17 cellular contexts compared by ENCODE assay signal in genomic region chr6:32664354-32664753, GRCh38. TPM values are rescaled to one million over a fixed set of nuclear protein-coding genes. Genes with fewer than 3 reads are reported as not detected.
A peak's percentile ranks its signal among the peaks of the same experiment; 100 is the strongest.
DNase-seq lines count a peak whose midpoint lies in the region; ATAC-seq, FAIRE-seq and TF ChIP-seq lines count a peak whose summit lies in the region.
"Had no signal": no experiment of that assay in that cellular context is flagged by ENCODE, and none has a peak within 500 bp of the region (broad histone marks: within the 10 kb centered on the region; RNA-seq: fewer than 3 reads in every experiment).

No MANE protein-coding gene starts in this region.

- peaks cover 0 to 30% (median 11%) of the 10 kb centered on the region in 3 donors for H3K36me3 Mint-ChIP-seq in CD8-positive, alpha-beta memory T cell
- H3K36me3 Mint-ChIP-seq in activated naive CD8-positive, alpha-beta T cell treated with anti-CD3 and anti-CD28 coated beads, Interleukin-2, amount 10 ng/mL, durations not matched to agents 7 days and 5 days, result peaks cover 13% of the 10 kb centered on the region
- peaks cover 0 to 18% (median 0%) of the 10 kb centered on the region in 5 donors for H3K36me3 Mint-ChIP-seq in naive thymus-derived CD4-positive, alpha-beta T cell

- TF ChIP-seq POLR2A in GM12891 (IDR thresholded peaks at IDR 0.05; ENCODE audit: low read depth, low read length), result no peak

- DNase-seq in CD8-positive, alpha-beta memory T cell, result no peak
- DNase-seq in GM12891 (ENCODE audit: insufficient read length, low spot score) (no peak), pancreas (no peak), iPS-NIHi7 (ENCODE audit: extremely low spot score) (no peak)
- DNase-seq in activated naive CD8-positive, alpha-beta T cell treated with anti-CD3 and anti-CD28 coated beads, Interleukin-2, amount 10 ng/mL, durations not matched to agents 7 days and 5 days, result no peak
- DNase-seq in naive thymus-derived CD4-positive, alpha-beta T cell, result no peak
- no peak for DNase-seq in effector CD4-positive, alpha-beta T cell
- DNase-seq: brain microvascular endothelial cell, KBM-7, NCI-H2227 treated with DMSO at 0.1 percent for 48 hours, SK-N-SH had no signal

- H3K27me3 Mint-ChIP-seq in CD8-positive, alpha-beta memory T cell, result peaks cover 0 to 2% of the 10 kb centered on the region in 2 donors
- H3K27me3 Mint-ChIP-seq in activated naive CD8-positive, alpha-beta T cell treated with anti-CD3 and anti-CD28 coated beads, Interleukin-2, amount 10 ng/mL, durations not matched to agents 7 days and 5 days, result peaks cover 25% of the 10 kb centered on the region
- peaks cover 12 to 54% (median 29%) of the 10 kb centered on the region in 5 donors for H3K27me3 Mint-ChIP-seq in naive thymus-derived CD4-positive, alpha-beta T cell

- peaks cover 21% of the 10 kb centered on the region for H3K4me1 ChIP-seq in CD8-positive, alpha-beta memory T cell (ENCODE audit: insufficient read depth, low read length)
- peaks cover 11% of the 10 kb centered on the region in 2 donors for H3K4me1 ChIP-seq in naive thymus-derived CD4-positive, alpha-beta T cell (ENCODE audit: control insufficient read depth in 2 of 2, insufficient read depth in 2 of 2, low read length in 2 of 2)
- no peaks in the 10 kb centered on the region for H3K4me1 ChIP-seq in pancreas
- H3K4me1 ChIP-seq: vagina had no signal

- no peak for ATAC-seq in activated naive CD8-positive, alpha-beta T cell treated with anti-CD3 and anti-CD28 coated beads, Interleukin-2, amount 10 ng/mL, durations not matched to agents 7 days and 5 days (ENCODE audit: low read depth)
- no peak for ATAC-seq in naive thymus-derived CD4-positive, alpha-beta T cell
- no peak for ATAC-seq in pancreas

- H3K9me3 ChIP-seq in CD8-positive, alpha-beta memory T cell (ENCODE audit: low read length), result no peaks in the 10 kb centered on the region
- H3K9me3 ChIP-seq in naive thymus-derived CD4-positive, alpha-beta T cell (ENCODE audit: control insufficient read depth in 2 of 3, low read length in 3 of 3), result no peaks in the 10 kb centered on the region
- no peaks in the 10 kb centered on the region for H3K9me3 ChIP-seq in pancreas
- H3K9me3 ChIP-seq: BLaER1, SK-N-SH, vagina had no signal

- TF ChIP-seq CTCF in pancreas (IDR thresholded peaks at IDR 0.05), result no peak

- H3K9me3 Mint-ChIP-seq in CD8-positive, alpha-beta memory T cell, result no peaks in the 10 kb centered on the region
- no peaks in the 10 kb centered on the region for H3K9me3 Mint-ChIP-seq in activated naive CD8-positive, alpha-beta T cell treated with anti-CD3 and anti-CD28 coated beads, Interleukin-2, amount 10 ng/mL, durations not matched to agents 7 days and 5 days
- H3K9me3 Mint-ChIP-seq in naive thymus-derived CD4-positive, alpha-beta T cell, result peaks cover 0 to 1% (median 0%) of the 10 kb centered on the region in 11 donors

- peak overlapping the region in 7 of 8 donors; percentile 4 to 95 (median 88) for H3K27ac Mint-ChIP-seq in CD8-positive, alpha-beta memory T cell
- H3K27ac Mint-ChIP-seq in activated naive CD8-positive, alpha-beta T cell treated with anti-CD3 and anti-CD28 coated beads, Interleukin-2, amount 10 ng/mL, durations not matched to agents 7 days and 5 days, result no peak overlapping the region
- peak overlapping the region in 1 of 9 donors; percentile 28 for H3K27ac Mint-ChIP-seq in naive thymus-derived CD4-positive, alpha-beta T cell

- no peaks in the 10 kb centered on the region for H3K27me3 ChIP-seq in CD8-positive, alpha-beta memory T cell (ENCODE audit: insufficient read depth, low read length, poor library complexity, severe bottlenecking)
- H3K27me3 ChIP-seq in naive thymus-derived CD4-positive, alpha-beta T cell (ENCODE audit: control insufficient read depth in 2 of 2, insufficient read depth in 2 of 2, low read length in 2 of 2), result no peaks in the 10 kb centered on the region
- H3K27me3 ChIP-seq in pancreas, result no peaks in the 10 kb centered on the region
- H3K27me3 ChIP-seq: brain microvascular endothelial cell, vagina had no signal

- no peaks in the 10 kb centered on the region for H3K36me3 ChIP-seq in CD8-positive, alpha-beta memory T cell (ENCODE audit: insufficient read depth, low read length)
- H3K36me3 ChIP-seq in naive thymus-derived CD4-positive, alpha-beta T cell (ENCODE audit: control insufficient read depth in 2 of 3, insufficient read depth in 3 of 3, low read length in 3 of 3), result no peaks in the 10 kb centered on the region
- H3K36me3 ChIP-seq in pancreas, result no peaks in the 10 kb centered on the region
- H3K36me3 ChIP-seq: BLaER1, brain microvascular endothelial cell, vagina had no signal

- intact Hi-C loops in naive thymus-derived CD4-positive, alpha-beta T cell (cut with micrococcal nuclease), result no loop called here
- intact Hi-C loops in pancreas (cut with DNase I), result loop anchor here in 1 of 3 donors (10.0 kb wide), 1 partner anchor 100 kb away; the partner anchor contains the start of gene HLA-DQB2

- H3K4me1 Mint-ChIP-seq in CD8-positive, alpha-beta memory T cell, result peaks cover 37 to 77% (median 65%) of the 10 kb centered on the region in 3 donors
- H3K4me1 Mint-ChIP-seq in activated naive CD8-positive, alpha-beta T cell treated with anti-CD3 and anti-CD28 coated beads, Interleukin-2, amount 10 ng/mL, durations not matched to agents 7 days and 5 days, result peaks cover 30% of the 10 kb centered on the region
- H3K4me1 Mint-ChIP-seq in naive thymus-derived CD4-positive, alpha-beta T cell, result peaks cover 22 to 61% (median 40%) of the 10 kb centered on the region in 7 donors

- no peak overlapping the region for H3K27ac ChIP-seq in CD8-positive, alpha-beta memory T cell (ENCODE audit: low read depth, low read length)
- no peak overlapping the region for H3K27ac ChIP-seq in naive thymus-derived CD4-positive, alpha-beta T cell (ENCODE audit: low read depth, low read length)
- H3K27ac ChIP-seq in pancreas, result no peak overlapping the region
- H3K27ac ChIP-seq: BLaER1, brain microvascular endothelial cell, vagina had no signal

- no peak overlapping the region for H3K4me3 ChIP-seq in CD8-positive, alpha-beta memory T cell (ENCODE audit: low read length)
- no peak overlapping the region for H3K4me3 ChIP-seq in naive thymus-derived CD4-positive, alpha-beta T cell (ENCODE audit: low read length)
- H3K4me3 ChIP-seq in pancreas, result no peak overlapping the region
- H3K4me3 ChIP-seq: BLaER1, vagina had no signal

- FAIRE-seq in GM12891 (lab: Jason Lieb, UNC), result peak; percentile 66
- no peak for FAIRE-seq in pancreas (lab: Jason Lieb, UNC)
- FAIRE-seq: frontal cortex, islet of Langerhans had no signal

- POLR2A ChIA-PET in CD8-positive, alpha-beta memory T cell (lab: Charles Lee), result no interaction called here
- POLR2A ChIA-PET in activated naive CD8-positive, alpha-beta T cell treated with anti-CD3 and anti-CD28 coated beads, Interleukin-2, amount 10 ng/mL, durations not matched to agents 7 days and 5 days (lab: Charles Lee), result interaction anchor here (0.6 kb wide), 1 partner anchor 190 kb away, joined by 3 read pairs; no protein-coding TSS in a partner anchor
- POLR2A ChIA-PET in naive thymus-derived CD4-positive, alpha-beta T cell (lab: Charles Lee), result interaction anchor here (0.6 kb wide), 1 partner anchor 1067 kb away, joined by 5 read pairs; no protein-coding TSS in a partner anchor

- WGBS in pancreas, 2 donors, result 23 to 25% methylated on average over 17 to 26 of the region's 26 CpGs

- CTCF ChIA-PET in CD8-positive, alpha-beta memory T cell (lab: Charles Lee), result no interaction called here
- CTCF ChIA-PET in naive thymus-derived CD4-positive, alpha-beta T cell (lab: Charles Lee), result no interaction called here

- H3K4me3 Mint-ChIP-seq in CD8-positive, alpha-beta memory T cell, result peak overlapping the region in 6 of 7 donors; percentile 19 to 96 (median 92)
- peak overlapping the region; percentile 69 for H3K4me3 Mint-ChIP-seq in activated naive CD8-positive, alpha-beta T cell treated with anti-CD3 and anti-CD28 coated beads, Interleukin-2, amount 10 ng/mL, durations not matched to agents 7 days and 5 days
- H3K4me3 Mint-ChIP-seq in naive thymus-derived CD4-positive, alpha-beta T cell, result peak overlapping the region in 7 of 10 donors; percentile 39 to 88 (median 74)

TF ChIP-seq in GM12891, 5 proteins besides CTCF, POLR2A, EP300 and RAD21:
- TF ChIP-seq POLR2AphosphoS5 (IDR thresholded peaks at IDR 0.05; ENCODE audit: low read depth, low read length) (peak; percentile 81; the same call in 1 of the 2 replicates), PAX5 (IDR thresholded peaks at IDR 0.05; ENCODE audit: insufficient read depth, low read length, severe bottlenecking) (no peak), POU2F2 (IDR thresholded peaks at IDR 0.05; ENCODE audit: low read depth, low read length) (no peak)

RNA-seq across cellular contexts. Expression of gene HLA-DQB1, which starts 2.1 kb away (rescaled TPM):
- 10 to 100 TPM; 16.0 to 22.7 TPM for total RNA-seq in CD8-positive, alpha-beta memory T cell
- 4.3 TPM for polyA plus RNA-seq in CD8-positive, alpha-beta memory T cell
- 616 TPM for polyA plus RNA-seq in GM12891 (2012; ENCODE audit: low read depth, missing spikeins)
- total RNA-seq in activated naive CD8-positive, alpha-beta T cell treated with anti-CD3 and anti-CD28 coated beads, Interleukin-2, amount 10 ng/mL, durations not matched to agents 7 days and 5 days, result 10 to 100 TPM; 16.5 to 19.0 TPM
- 10 to 100 TPM in 2 of 5 experiments, 1 to 10 TPM in 3; 5.3 to 38.9 (median 9.4) TPM for total RNA-seq in naive thymus-derived CD4-positive, alpha-beta T cell
- 1 to 10 TPM; 1.2 to 1.4 TPM for polyA plus RNA-seq in naive thymus-derived CD4-positive, alpha-beta T cell
- 10 to 100 TPM in 1 of 6 donors, 1 to 10 TPM in 4, under 1 TPM in 1; 0.63 to 17.6 (median 3.3) TPM for total RNA-seq in pancreas
- 10 to 100 TPM; 22.8 to 24.7 TPM for polyA plus RNA-seq in pancreas
- total RNA-seq: pulmonary artery endothelial cell had no signal
- polyA plus RNA-seq: SK-N-SH had no signal

RNA-seq across cellular contexts. Expression of gene HLA-DQA1, which starts 27.1 kb away (rescaled TPM):
- 10 to 100 TPM; 20.3 to 22.2 TPM for total RNA-seq in CD8-positive, alpha-beta memory T cell
- polyA plus RNA-seq in CD8-positive, alpha-beta memory T cell, result 3.2 TPM
- polyA plus RNA-seq in GM12891 (2012; ENCODE audit: low read depth, missing spikeins), result 1,375 TPM
- 1 to 10 TPM; 3.9 to 4.6 TPM for total RNA-seq in activated naive CD8-positive, alpha-beta T cell treated with anti-CD3 and anti-CD28 coated beads, Interleukin-2, amount 10 ng/mL, durations not matched to agents 7 days and 5 days
- 10 to 100 TPM in 4 of 5 experiments, 1 to 10 TPM in 1; 8.5 to 43.4 (median 12.1) TPM for total RNA-seq in naive thymus-derived CD4-positive, alpha-beta T cell
- polyA plus RNA-seq in naive thymus-derived CD4-positive, alpha-beta T cell, result under 1 TPM; 0.59 to 0.67 TPM
- 10 to 100 TPM in 2 of 6 donors, 1 to 10 TPM in 4; 1.1 to 66.1 (median 5.0) TPM for total RNA-seq in pancreas
- 1 to 10 TPM; 1.2 to 4.5 TPM for polyA plus RNA-seq in pancreas
- total RNA-seq: frontal cortex, H7, pulmonary artery endothelial cell had no signal
- polyA plus RNA-seq: SK-N-SH had no signal
